9 cellular contexts compared by ENCODE assay signal in genomic region chr11:66956689-66957290, GRCh38. TPM values are rescaled to one million over a fixed set of nuclear protein-coding genes. Genes with fewer than 3 reads are reported as not detected.
DNase-seq lines count a peak whose midpoint lies in the region; ATAC-seq and TF ChIP-seq lines count a peak whose summit lies in the region.
"Had no signal": no experiment of that assay in that cellular context is flagged by ENCODE, and none has a peak within 500 bp of the region (broad histone marks: within the 10 kb centered on the region; RNA-seq: fewer than 3 reads in every experiment).

No MANE protein-coding gene starts in this region.

- no peaks in the 10 kb centered on the region for H3K9me2 ChIP-seq in PC-9 (ENCODE audit: insufficient read depth)

- H3K36me3 Mint-ChIP-seq in endothelial cell (ENCODE audit: low read depth, unreplicated experiment) = peaks cover 5% of the 10 kb centered on the region
- peaks cover 4% of the 10 kb centered on the region for H3K36me3 Mint-ChIP-seq in osteocyte (ENCODE audit: unreplicated experiment)

- no peak overlapping the region; the same call in 1 of the 2 replicates for H3K4me3 ChIP-seq in PC-9

- TSS peak; percentile 67 for BruUV-seq in PC-9 (replicated peaks; lab: Mats Ljungman, UMichigan)

- H3K4me1 Mint-ChIP-seq in endothelial cell (ENCODE audit: unreplicated experiment) = peaks cover 17% of the 10 kb centered on the region
- peaks cover 43% of the 10 kb centered on the region for H3K4me1 Mint-ChIP-seq in osteocyte (ENCODE audit: unreplicated experiment)

- peaks cover 22% of the 10 kb centered on the region for H3K4me1 ChIP-seq in PC-9 (replicated peaks; ENCODE audit: insufficient read depth)

- H3F3A ChIP-seq in PC-9 (ENCODE audit: insufficient read depth, low read depth) = peaks cover 4% of the 10 kb centered on the region; the same call in 1 of the 2 replicates

- no peaks in the 10 kb centered on the region for H3K27me3 ChIP-seq in PC-9 (ENCODE audit: insufficient read depth, low read depth)

- no peak overlapping the region for H3K27ac ChIP-seq in PC-9

- POLR2A ChIA-PET in PC-9 (lab: Charles Lee; ENCODE audit: unreplicated experiment) = interaction anchor here (0.7 to 0.8 kb wide), 2 partner anchors 101 to 626 kb away, joined by 3 read pairs; no protein-coding TSS in a partner anchor

- H3K9me3 ChIP-seq in PC-9 (ENCODE audit: insufficient read depth, low read depth) = no peaks in the 10 kb centered on the region

- intact Hi-C loops in PC-9 (cut with micrococcal nuclease; ENCODE audit: unreplicated experiment) = loop anchor here (5.0 to 10.0 kb wide), 3 partner anchors 76 to 358 kb away; no protein-coding TSS in a partner anchor

- H3K36me3 ChIP-seq in PC-9 (ENCODE audit: low read depth) = no peaks in the 10 kb centered on the region

- peak overlapping the region; percentile 88 for H3K4me3 Mint-ChIP-seq in endothelial cell (ENCODE audit: unreplicated experiment)
- H3K4me3 Mint-ChIP-seq in osteocyte (ENCODE audit: unreplicated experiment) = peak overlapping the region; percentile 78

- H3K27ac Mint-ChIP-seq in endothelial cell (ENCODE audit: unreplicated experiment) (no peak overlapping the region), osteocyte (ENCODE audit: unreplicated experiment) (peak overlapping the region; percentile 73)

- H3K27me3 Mint-ChIP-seq in endothelial cell (ENCODE audit: unreplicated experiment) (peaks cover 1% of the 10 kb centered on the region), osteocyte (ENCODE audit: unreplicated experiment) (no peaks in the 10 kb centered on the region)

- no peak overlapping the region for H2AFZ ChIP-seq in PC-9

- no peaks in the 10 kb centered on the region for H3K9me3 Mint-ChIP-seq in endothelial cell (ENCODE audit: unreplicated experiment)
- no peaks in the 10 kb centered on the region for H3K9me3 Mint-ChIP-seq in osteocyte (ENCODE audit: unreplicated experiment)

- CTCF ChIA-PET in PC-9 (lab: Charles Lee) = interaction anchor here (0.6 kb wide), 1 partner anchor 205 kb away, joined by 5 read pairs; no protein-coding TSS in a partner anchor

- no peaks in the 10 kb centered on the region for H3K79me2 ChIP-seq in PC-9 (ENCODE audit: low read depth)

- DNase-seq in ELR (ENCODE audit: low read depth) (peak; percentile 61), PC-9 (peak; percentile 22 to 50), endothelial cell (ENCODE audit: low spot score) (no peak), osteocyte (ENCODE audit: extremely low spot score, unreplicated experiment) (no peak), NCI-H748 treated with DMSO at 0.1 percent for 48 hours (lab: John Stamatoyannopoulos, UW) (no peak), DMS153 (lab: John Stamatoyannopoulos, UW) (no peak)
- DNase-seq in effector CD8-positive, alpha-beta T cell (lab: John Stamatoyannopoulos, UW) = no peak

- H3K4me2 ChIP-seq in PC-9 = peak overlapping the region; percentile 86; the same call in 1 of the 2 replicates

- TF ChIP-seq CTCF in PC-9 (conservative IDR thresholded peaks at IDR 0.05) (no peak; the same call in 1 of the 2 replicates), endothelial cell (IDR thresholded peaks at IDR 0.05; ENCODE audit: unreplicated experiment) (no peak), osteocyte (IDR thresholded peaks at IDR 0.05) (peak; percentile 25)

- no peaks in the 10 kb centered on the region for H4K20me1 ChIP-seq in PC-9 (ENCODE audit: insufficient read depth)

- no peak for ATAC-seq in esophagus mucosa

RNA-seq across cellular contexts. Expression of gene PC, which starts 1.4 kb away (rescaled TPM):
- total RNA-seq in PC-9 (2021) = 34.9 and 38.9 TPM in 2 replicates
- 5.8 TPM for total RNA-seq in endothelial cell (ENCODE audit: unreplicated experiment)
- total RNA-seq in osteocyte = 41.7 and 49.1 TPM in 2 replicates
- total RNA-seq in esophagus mucosa = 50.5 TPM

RNA-seq across cellular contexts. Expression of gene C11orf86, which starts 18.3 kb away (rescaled TPM):
- total RNA-seq in PC-9 (2021) (not detected in 2 replicates), endothelial cell (ENCODE audit: unreplicated experiment) (not detected), osteocyte (not detected in 2 replicates), esophagus mucosa (not detected)
- total RNA-seq: HT1080 had no signal

Comparison
In these comparisons a context has a peak if more than half of its experiments do, and no peak if none do; other contexts are left out.
1. DNase-seq: peak in ELR (single experiment) and PC-9 (2 of 2); none in endothelial cell (single experiment), osteocyte (single experiment), NCI-H748 treated with DMSO at 0.1 percent for 48 hours (single experiment), effector CD8-positive, alpha-beta T cell (single experiment) and DMS153 (single experiment).